8 cellular contexts compared by ENCODE assay signal in the genomic region with DNA sequence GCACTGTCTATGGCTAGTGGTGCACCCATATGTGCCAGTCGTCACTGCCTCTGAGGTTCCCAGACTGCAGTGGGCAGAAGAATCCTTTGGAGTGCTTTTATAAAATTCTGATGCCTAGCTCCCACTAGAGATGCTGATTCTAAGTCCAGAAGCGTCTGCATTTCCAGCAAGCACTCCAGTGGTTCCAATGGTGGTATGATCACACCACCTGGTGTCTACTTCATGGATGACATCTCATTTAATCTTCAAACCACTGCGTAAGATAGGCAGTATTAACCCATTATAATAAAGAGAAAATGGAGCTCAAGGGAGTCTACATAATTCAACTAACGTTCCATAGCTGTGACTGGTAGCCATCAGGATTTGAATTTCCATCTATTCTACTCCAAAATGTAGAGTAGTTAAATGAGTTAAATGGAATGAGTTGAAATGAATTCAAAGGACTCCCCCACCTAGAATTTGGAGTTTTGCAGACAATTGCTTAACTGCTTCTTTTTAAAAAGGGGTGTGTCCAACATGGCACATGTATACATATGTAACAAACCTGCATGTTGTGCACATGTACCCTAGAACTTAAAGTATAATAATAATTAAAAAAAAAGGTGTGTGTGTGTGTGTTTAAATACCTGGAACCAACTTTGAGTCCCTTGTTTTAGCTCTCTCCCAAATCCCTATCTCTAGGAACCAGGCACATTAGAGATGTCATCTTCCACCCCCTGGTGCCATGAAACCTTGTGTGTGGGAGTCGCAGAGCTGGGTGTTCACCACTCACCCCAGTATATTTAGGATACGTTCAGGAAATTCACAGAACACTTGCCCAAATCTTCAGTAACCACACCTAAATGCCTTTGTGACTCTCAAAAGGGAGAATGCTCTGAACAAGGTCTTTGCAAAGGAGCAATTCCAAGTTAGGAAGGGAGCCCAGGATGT. TPM values are rescaled to one million over a fixed set of nuclear protein-coding genes. Genes with fewer than 3 reads are reported as not detected.
DNase-seq lines count a peak whose midpoint lies in the region; ATAC-seq, FAIRE-seq and TF ChIP-seq lines count a peak whose summit lies in the region.

No MANE protein-coding gene starts in this region.

- no peak overlapping the region for H3K4me3 Mint-ChIP-seq in activated T-helper 2 cell treated with anti-CD3 and anti-CD28 coated beads, Interferon-gamma antibody, Interleukin-2, Interleukin-4, amounts not matched to agents 10 μg/mL and 5 μg/mL and 100 μg/mL, durations not matched to agents 14 hours and 24 hours and 36 hours (ENCODE audit: low read depth)

- H3K36me3 Mint-ChIP-seq in activated T-helper 2 cell treated with anti-CD3 and anti-CD28 coated beads, Interferon-gamma antibody, Interleukin-2, Interleukin-4, amounts not matched to agents 10 μg/mL and 5 μg/mL and 100 μg/mL, durations not matched to agents 14 hours and 24 hours and 36 hours (ENCODE audit: low read depth), result peaks cover 5% of the 10 kb centered on the region

- H3K9me3 ChIP-seq in effector memory CD4-positive, alpha-beta T cell (ENCODE audit: control insufficient read depth, low read length), result no peaks in the 10 kb centered on the region

- no peaks in the 10 kb centered on the region for H3K4me1 ChIP-seq in effector memory CD4-positive, alpha-beta T cell (ENCODE audit: control insufficient read depth, insufficient read depth, low read length, poor library complexity, severe bottlenecking)

- ATAC-seq in HG02623 (IDR thresholded peaks at IDR 0.05; ENCODE audit: unreplicated experiment), result no peak

- H3K27me3 ChIP-seq in effector memory CD4-positive, alpha-beta T cell (replicated peaks; ENCODE audit: control insufficient read depth, insufficient read depth, low read length, poor library complexity, severe bottlenecking), result no peaks in the 10 kb centered on the region

- peaks cover 10% of the 10 kb centered on the region for H3K9me3 Mint-ChIP-seq in activated T-helper 2 cell treated with anti-CD3 and anti-CD28 coated beads, Interferon-gamma antibody, Interleukin-2, Interleukin-4, amounts not matched to agents 10 μg/mL and 5 μg/mL and 100 μg/mL, durations not matched to agents 14 hours and 24 hours and 36 hours

- no peaks in the 10 kb centered on the region for H3K4me1 Mint-ChIP-seq in activated T-helper 2 cell treated with anti-CD3 and anti-CD28 coated beads, Interferon-gamma antibody, Interleukin-2, Interleukin-4, amounts not matched to agents 10 μg/mL and 5 μg/mL and 100 μg/mL, durations not matched to agents 14 hours and 24 hours and 36 hours (ENCODE audit: low read depth)

- TF ChIP-seq CTCF in D721Med (IDR thresholded peaks at IDR 0.05; ENCODE audit: insufficient read depth, missing control alignments) (peak; percentile 38), cardiac fibroblast (IDR thresholded peaks at IDR 0.05; ENCODE audit: low read depth, low read length) (peak; percentile 62)

- DNase-seq in D721Med (ENCODE audit: insufficient read length, low spot score) (no peak), GM19239 (ENCODE audit: insufficient read length, low spot score) (no peak), NCI-H526 treated with DMSO at 0.1 percent for 48 hours (lab: John Stamatoyannopoulos, UW) (peak; percentile 3), cardiac fibroblast (ENCODE audit: low read depth in 2 of 2) (peak; percentile 78 to 85), lung microvascular endothelial cell (ENCODE audit: low read depth in 2 of 2) (peak; percentile 79 to 85)
- no peak for DNase-seq in activated T-helper 2 cell treated with anti-CD3 and anti-CD28 coated beads, Interferon-gamma antibody, Interleukin-2, Interleukin-4, amounts not matched to agents 10 μg/mL and 5 μg/mL and 100 μg/mL, durations not matched to agents 14 hours and 24 hours and 36 hours (ENCODE audit: low spot score)
- no peak for DNase-seq in effector memory CD4-positive, alpha-beta T cell

- no peak overlapping the region for H3K27ac ChIP-seq in effector memory CD4-positive, alpha-beta T cell (ENCODE audit: insufficient read depth, low read length, poor library complexity, severe bottlenecking)

- H3K4me3 ChIP-seq in cardiac fibroblast (replicated peaks in 1 of 2; ENCODE audit: low read depth in 2 of 2, low read length in 2 of 2), result no peak overlapping the region
- H3K4me3 ChIP-seq in effector memory CD4-positive, alpha-beta T cell (ENCODE audit: insufficient read depth, low read depth, low read length, poor library complexity, severe bottlenecking), result no peak overlapping the region

- no peak overlapping the region for H3K27ac Mint-ChIP-seq in activated T-helper 2 cell treated with anti-CD3 and anti-CD28 coated beads, Interferon-gamma antibody, Interleukin-2, Interleukin-4, amounts not matched to agents 10 μg/mL and 5 μg/mL and 100 μg/mL, durations not matched to agents 14 hours and 24 hours and 36 hours

- FAIRE-seq in D721Med (lab: Jason Lieb, UNC) (no peak), GM19239 (lab: Jason Lieb, UNC) (peak; percentile 59)

- intact Hi-C loops in activated T-helper 2 cell treated with anti-CD3 and anti-CD28 coated beads, Interferon-gamma antibody, Interleukin-2, Interleukin-4, amounts not matched to agents 10 μg/mL and 5 μg/mL and 100 μg/mL, durations not matched to agents 14 hours and 24 hours and 36 hours (cut with micrococcal nuclease), result loop anchor here (1.0 kb wide), 2 partner anchors 81 to 204 kb away; no protein-coding TSS in a partner anchor

- H3K36me3 ChIP-seq in effector memory CD4-positive, alpha-beta T cell (ENCODE audit: control insufficient read depth, insufficient read depth, low read length), result no peaks in the 10 kb centered on the region

- peaks cover 54% of the 10 kb centered on the region for H3K27me3 Mint-ChIP-seq in activated T-helper 2 cell treated with anti-CD3 and anti-CD28 coated beads, Interferon-gamma antibody, Interleukin-2, Interleukin-4, amounts not matched to agents 10 μg/mL and 5 μg/mL and 100 μg/mL, durations not matched to agents 14 hours and 24 hours and 36 hours (ENCODE audit: low read depth)

RNA-seq across cellular contexts. Expression of a gene that starts 14.1 kb away (rescaled TPM):
- 2.4 and 2.8 TPM in 2 replicates for total RNA-seq in lung microvascular endothelial cell
- 0.05 TPM in 1 of 2 replicates, not detected in the other for total RNA-seq in activated T-helper 2 cell treated with anti-CD3 and anti-CD28 coated beads, Interferon-gamma antibody, Interleukin-2, Interleukin-4, amounts not matched to agents 10 μg/mL and 5 μg/mL and 100 μg/mL, durations not matched to agents 14 hours and 24 hours and 36 hours

RNA-seq across cellular contexts. Expression of a gene that starts 40.6 kb away (rescaled TPM):
- total RNA-seq in lung microvascular endothelial cell, result 0.65 and 0.79 TPM in 2 replicates
- not detected in 2 replicates for total RNA-seq in activated T-helper 2 cell treated with anti-CD3 and anti-CD28 coated beads, Interferon-gamma antibody, Interleukin-2, Interleukin-4, amounts not matched to agents 10 μg/mL and 5 μg/mL and 100 μg/mL, durations not matched to agents 14 hours and 24 hours and 36 hours

Comparison
In these comparisons a context has a peak if more than half of its experiments do, and no peak if none do; other contexts are left out.
1. DNase-seq: peak in NCI-H526 treated with DMSO at 0.1 percent for 48 hours (single experiment), cardiac fibroblast (2 of 2) and lung microvascular endothelial cell (2 of 2); none in D721Med (single experiment), GM19239 (single experiment), activated T-helper 2 cell treated with anti-CD3 and anti-CD28 coated beads, Interferon-gamma antibody, Interleukin-2, Interleukin-4, amounts not matched to agents 10 μg/mL and 5 μg/mL and 100 μg/mL, durations not matched to agents 14 hours and 24 hours and 36 hours (single experiment) and effector memory CD4-positive, alpha-beta T cell (0 of 3).